1 cellular context compared by ENCODE assay signal in the genomic region with DNA sequence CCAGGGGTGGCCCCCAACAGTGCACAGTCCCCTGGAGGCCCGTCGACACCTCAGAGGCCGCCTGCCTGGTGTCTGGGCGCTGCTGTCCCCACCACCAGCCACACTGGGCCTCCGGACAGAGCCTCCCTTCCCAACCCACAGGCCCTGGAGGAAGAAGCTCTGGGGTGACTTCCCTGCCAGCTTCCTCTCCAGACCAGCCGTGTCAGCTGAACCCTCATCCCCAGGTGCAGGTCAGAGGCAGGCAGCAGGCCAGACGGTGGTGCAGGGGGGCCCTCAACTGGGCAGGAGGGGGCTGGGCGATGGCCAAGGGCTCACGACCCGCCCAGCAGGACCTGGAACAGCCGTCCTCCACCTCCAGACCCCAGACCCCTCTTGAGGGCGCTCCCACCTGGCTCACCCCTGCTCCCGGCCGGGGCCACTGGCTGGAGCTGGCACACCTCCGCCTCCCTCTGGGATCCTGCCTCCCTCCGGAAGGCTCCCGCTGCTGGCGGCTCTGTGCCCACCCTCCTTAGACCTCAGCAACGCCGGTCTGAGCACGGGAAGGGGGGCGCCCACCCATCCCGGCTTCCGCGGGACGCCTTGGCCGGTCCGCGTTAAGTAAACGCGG.
TF ChIP-seq lines count a peak whose summit lies in the region.

No MANE protein-coding gene starts in this region.

TF ChIP-seq in HepG2, 621 proteins besides CTCF, POLR2A, EP300 and RAD21:
- TF ChIP-seq EZH2 (conservative IDR thresholded peaks at IDR 0.05; ENCODE audit: low read depth, low read length): 0 out of 2 replicates have a peak, but pooled peaks have one; percentile 80
- TF ChIP-seq, protein P1, sequence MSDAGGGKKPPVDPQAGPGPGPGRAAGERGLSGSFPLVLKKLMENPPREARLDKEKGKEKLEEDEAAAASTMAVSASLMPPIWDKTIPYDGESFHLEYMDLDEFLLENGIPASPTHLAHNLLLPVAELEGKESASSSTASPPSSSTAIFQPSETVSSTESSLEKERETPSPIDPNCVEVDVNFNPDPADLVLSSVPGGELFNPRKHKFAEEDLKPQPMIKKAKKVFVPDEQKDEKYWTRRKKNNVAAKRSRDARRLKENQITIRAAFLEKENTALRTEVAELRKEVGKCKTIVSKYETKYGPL (CRISPR knock-in tag; IDR thresholded peaks at IDR 0.05): no peak
- TF ChIP-seq STAG1 (CRISPR knock-in tag; IDR thresholded peaks at IDR 0.05): peak; percentile 18; the same call in 1 of the 2 replicates
- TF ChIP-seq, protein P2, sequence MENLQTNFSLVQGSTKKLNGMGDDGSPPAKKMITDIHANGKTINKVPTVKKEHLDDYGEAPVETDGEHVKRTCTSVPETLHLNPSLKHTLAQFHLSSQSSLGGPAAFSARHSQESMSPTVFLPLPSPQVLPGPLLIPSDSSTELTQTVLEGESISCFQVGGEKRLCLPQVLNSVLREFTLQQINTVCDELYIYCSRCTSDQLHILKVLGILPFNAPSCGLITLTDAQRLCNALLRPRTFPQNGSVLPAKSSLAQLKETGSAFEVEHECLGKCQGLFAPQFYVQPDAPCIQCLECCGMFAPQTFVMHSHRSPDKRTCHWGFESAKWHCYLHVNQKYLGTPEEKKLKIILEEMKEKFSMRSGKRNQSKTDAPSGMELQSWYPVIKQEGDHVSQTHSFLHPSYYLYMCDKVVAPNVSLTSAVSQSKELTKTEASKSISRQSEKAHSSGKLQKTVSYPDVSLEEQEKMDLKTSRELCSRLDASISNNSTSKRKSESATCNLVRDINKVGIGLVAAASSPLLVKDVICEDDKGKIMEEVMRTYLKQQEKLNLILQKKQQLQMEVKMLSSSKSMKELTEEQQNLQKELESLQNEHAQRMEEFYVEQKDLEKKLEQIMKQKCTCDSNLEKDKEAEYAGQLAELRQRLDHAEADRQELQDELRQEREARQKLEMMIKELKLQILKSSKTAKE (CRISPR knock-in tag; IDR thresholded peaks at IDR 0.05; ENCODE audit: borderline replicate concordance): 0 out of 2 replicates have a peak, but pooled peaks have one; percentile 14
- TF ChIP-seq ZNF616 (CRISPR knock-in tag; IDR thresholded peaks at IDR 0.05; ENCODE audit: low read depth): no peak
- no peak for TF ChIP-seq NONO (IDR thresholded peaks at IDR 0.05)
- 0 out of 2 replicates have a peak, but pooled peaks have one; percentile 40 for TF ChIP-seq NONO (CRISPR knock-in tag; conservative IDR thresholded peaks at IDR 0.05)
- TF ChIP-seq REL (CRISPR knock-in tag; conservative IDR thresholded peaks at IDR 0.05): 0 out of 2 replicates have a peak, but pooled peaks have one; percentile 60
